1 cellular context compared by ENCODE assay signal in the genomic region with DNA sequence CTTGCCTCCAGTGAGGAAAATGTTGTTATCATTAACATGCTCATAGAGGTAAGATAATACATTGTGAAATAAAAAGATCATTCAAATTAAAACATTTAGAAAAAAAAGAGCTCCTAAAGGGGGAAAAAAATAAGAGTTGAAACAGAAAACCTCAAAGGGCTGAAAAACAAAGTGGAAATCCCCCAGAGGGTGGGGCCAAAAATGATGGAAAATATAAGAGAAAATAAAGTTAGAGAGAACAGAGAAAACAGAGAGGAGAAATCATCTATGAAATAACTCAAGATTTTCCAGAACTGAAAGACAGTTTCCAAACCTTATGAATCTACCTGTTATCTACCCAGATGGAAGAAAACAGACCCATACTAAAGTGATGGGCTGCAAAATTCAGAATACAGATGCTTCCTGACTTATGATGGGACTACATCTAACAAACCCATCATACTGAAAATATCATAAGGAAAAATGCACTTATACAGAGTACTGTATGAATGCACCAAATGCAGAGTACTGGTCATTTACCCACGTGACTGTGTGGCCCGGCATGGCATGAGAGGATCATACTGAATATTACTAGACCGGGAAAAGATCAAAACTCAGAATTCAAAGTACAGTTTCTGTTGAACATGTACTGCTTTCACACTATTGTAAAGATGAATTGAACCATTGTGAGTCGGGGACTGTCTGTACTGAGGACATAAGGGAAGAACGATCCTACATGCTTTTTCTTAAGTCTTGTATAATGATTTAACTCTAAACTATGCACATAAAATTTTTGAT.
TF ChIP-seq lines count a peak whose summit lies in the region.

No MANE protein-coding gene starts in this region.

TF ChIP-seq in endothelial cell of umbilical vein, 7 proteins besides CTCF, POLR2A, EP300 and RAD21:
- TF ChIP-seq, protein P1, sequence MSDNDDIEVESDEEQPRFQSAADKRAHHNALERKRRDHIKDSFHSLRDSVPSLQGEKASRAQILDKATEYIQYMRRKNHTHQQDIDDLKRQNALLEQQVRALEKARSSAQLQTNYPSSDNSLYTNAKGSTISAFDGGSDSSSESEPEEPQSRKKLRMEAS (IDR thresholded peaks at IDR 0.05; ENCODE audit: insufficient read depth, insufficient read length), result no peak
- TF ChIP-seq GATA2 (IDR thresholded peaks at IDR 0.05; ENCODE audit: insufficient read depth, insufficient read length, low read depth, low read length), result no peak
- TF ChIP-seq MYC (IDR thresholded peaks at IDR 0.05; ENCODE audit: low read depth, low read length), result no peak
- no peak for TF ChIP-seq EZH2 (IDR thresholded peaks at IDR 0.05; ENCODE audit: borderline replicate concordance, low read depth, low read length, severe bottlenecking)
TF ChIP-seq in endothelial cell of umbilical vein: peak in this region for 0.
